Comparison of ENCODE assay signal across 8 cellular contexts in genomic region chr7:101058355-101058754, GRCh38. TPM values are rescaled to one million over a fixed set of nuclear protein-coding genes. Genes with fewer than 3 reads are reported as not detected.
DNase-seq lines count a peak whose midpoint lies in the region; ATAC-seq and TF ChIP-seq lines count a peak whose summit lies in the region.

No MANE protein-coding gene starts in this region.

- H3K27me3 ChIP-seq in GM06990 (replicated peaks; ENCODE audit: control insufficient read depth, insufficient read depth, low read length) = no peaks in the 10 kb centered on the region; the same call in 1 of the 2 replicates

- TF ChIP-seq CTCF in GM06990 (IDR thresholded peaks at IDR 0.05; ENCODE audit: insufficient read depth, low read length, poor library complexity, severe bottlenecking) (no peak), RWPE1 (conservative IDR thresholded peaks at IDR 0.05; ENCODE audit: low read depth) (no peak)

- no peak for ATAC-seq in HG02973 (IDR thresholded peaks at IDR 0.05; ENCODE audit: unreplicated experiment)
- ATAC-seq in esophagus mucosa = no peak

- peak; percentile 9 for DNase-seq in GM06990 (ENCODE audit: extremely low read depth, insufficient read length)
- peak; percentile 60 for DNase-seq in RWPE1 (ENCODE audit: low spot score)
- peak; percentile 38 for DNase-seq in activated naive CD4-positive, alpha-beta T cell treated with anti-CD3 and anti-CD28 coated beads, Interleukin-2, amount 50 U/mL, for 16 hours
- peak; percentile 29 for DNase-seq in hepatic stellate cell (ENCODE audit: low spot score)
- DNase-seq in stimulated activated CD4-positive, alpha-beta T cell treated with anti-CD3 and anti-CD28 coated beads, Interleukin-12 subunit alpha, Interleukin-12 subunit beta, amount 100 ng/mL, for 4 hours = peak; percentile 51
- no peak for DNase-seq in NCI-H510A (lab: John Stamatoyannopoulos, UW)

- CTCF ChIA-PET in RWPE1 (lab: Yijun Ruan, JAX) = interaction anchor here (0.7 to 2.6 kb wide), 11 partner anchors 11 to 225 kb away, joined by 3 to 19 read pairs (median 4); partner anchors contain the start of gene UFSP1

- H3K27ac ChIP-seq in RWPE1 = no peak overlapping the region

- H3K4me3 ChIP-seq in GM06990 (replicated peaks; ENCODE audit: low read depth, low read length) = no peak overlapping the region

- POLR2A ChIA-PET in RWPE1 (lab: Yijun Ruan, JAX; ENCODE audit: low non-redundant PET) = no interaction called here

- no peaks in the 10 kb centered on the region for H3K36me3 ChIP-seq in GM06990 (ENCODE audit: control insufficient read depth, insufficient read depth, low read length)

RNA-seq across cellular contexts. Expression of gene TRIM56, which starts 26.9 kb away (rescaled TPM):
- total RNA-seq in esophagus mucosa = 14.3 TPM

RNA-seq across cellular contexts. Expression of gene MUC17, which starts 38.5 kb away (rescaled TPM):
- total RNA-seq in esophagus mucosa = not detected
